Comparison of ENCODE assay signal across 9 cellular contexts in genomic region chr2:218780851-218781690, GRCh38. TPM values are rescaled to one million over a fixed set of nuclear protein-coding genes. Genes with fewer than 3 reads are reported as not detected.
DNase-seq lines count a peak whose midpoint lies in the region; ATAC-seq and TF ChIP-seq lines count a peak whose summit lies in the region.
"Had no signal": no experiment of that assay in that cellular context is flagged by ENCODE, and none has a peak within 500 bp of the region (broad histone marks: within the 10 kb centered on the region; RNA-seq: fewer than 3 reads in every experiment).

No MANE protein-coding gene starts in this region.

- H3K79me2 ChIP-seq in mesendoderm (ENCODE audit: control insufficient read depth, insufficient read depth, low read length) = no peaks in the 10 kb centered on the region

- H3K9me3 ChIP-seq in thoracic aorta = no peaks in the 10 kb centered on the region

- DNase-seq in NCI-H1092 treated with DMSO at 0.1 percent for 48 hours (lab: John Stamatoyannopoulos, UW) = peak; percentile 1
- DNase-seq in NCI-H1092 (lab: John Stamatoyannopoulos, UW) = no peak
- no peak for DNase-seq in dorsolateral prefrontal cortex
- DNase-seq in mesendoderm = no peak
- DNase-seq in thoracic aorta (ENCODE audit: low spot score) = no peak
- DNase-seq in NCI-H2196 treated with DMSO at 0.1 percent for 48 hours (lab: John Stamatoyannopoulos, UW; ENCODE audit: unreplicated experiment) = no peak
- no peak for DNase-seq in G401 (ENCODE audit: low spot score)
- no peak for DNase-seq in NCI-H226
- DNase-seq: NK-92 treated with Interleukin-12 subunit alpha and Interleukin-12 subunit beta, amount 100 ng/mL, for 24 hours had no signal

- H3K4me2 ChIP-seq in mesendoderm (ENCODE audit: low read length) = peak overlapping the region; percentile 98

- no peak overlapping the region for H4K5ac ChIP-seq in mesendoderm (ENCODE audit: low read length)

- H3K18ac ChIP-seq in mesendoderm (ENCODE audit: low read length) = peak overlapping the region; percentile 98

- H3K56ac ChIP-seq in mesendoderm (ENCODE audit: low read length) = peak overlapping the region; percentile 97

- no peak overlapping the region for H2BK5ac ChIP-seq in mesendoderm (ENCODE audit: low read length)

- H3K27me3 ChIP-seq in dorsolateral prefrontal cortex (peaks cover 0 to 15% (median 0%) of the 10 kb centered on the region in 45 donors), mesendoderm (ENCODE audit: insufficient read depth, low read length, poor library complexity) (no peaks in the 10 kb centered on the region), thoracic aorta (replicated peaks; ENCODE audit: insufficient read depth) (no peaks in the 10 kb centered on the region)

- no peak overlapping the region for H2AK5ac ChIP-seq in mesendoderm (ENCODE audit: low read length)

- in situ Hi-C loops in G401 (cut with HindIII; ENCODE audit: low sequenced_read_pairs) = no loop called here

- H3K36me3 ChIP-seq in mesendoderm (ENCODE audit: control insufficient read depth, insufficient read depth, low read length) (no peaks in the 10 kb centered on the region), thoracic aorta (no peaks in the 10 kb centered on the region)

- no peak overlapping the region for H3K4ac ChIP-seq in mesendoderm (ENCODE audit: low read depth, low read length)

- peak overlapping the region; percentile 50 to 90 (median 77) for H3K4me3 ChIP-seq in dorsolateral prefrontal cortex
- H3K4me3 ChIP-seq in mesendoderm (ENCODE audit: low read length) = no peak overlapping the region
- peak overlapping the region; percentile 91 for H3K4me3 ChIP-seq in thoracic aorta

- H2BK120ac ChIP-seq in mesendoderm (ENCODE audit: low read depth, low read length) = no peak overlapping the region

- no peaks in the 10 kb centered on the region for H3K79me1 ChIP-seq in mesendoderm (ENCODE audit: low read length)

- peaks cover 6% of the 10 kb centered on the region for H3K4me1 ChIP-seq in mesendoderm (ENCODE audit: control insufficient read depth, low read depth, low read length)
- peaks cover 2 to 30% of the 10 kb centered on the region in 2 donors for H3K4me1 ChIP-seq in thoracic aorta (ENCODE audit: control insufficient read depth in 1 of 2, low read depth in 2 of 2)

- TF ChIP-seq CTCF in dorsolateral prefrontal cortex (IDR thresholded peaks at IDR 0.05 in 54 of 56, conservative IDR thresholded peaks at IDR 0.05 in 2 of 56; ENCODE audit: low read depth in 1 of 56, partially characterized antibody in 56 of 56) = peak in 1 of 56 donors; percentile 8
- TF ChIP-seq CTCF in thoracic aorta (IDR thresholded peaks at IDR 0.05) = no peak

- WGBS in mesendoderm (ENCODE audit: extremely low coverage, insufficient coverage, low lambda C conversion rate) = no CpG with 5 or more reads among the region's 15 CpGs

- H3K9ac ChIP-seq in mesendoderm (ENCODE audit: low read length) = peak overlapping the region; percentile 89

- H4K8ac ChIP-seq in mesendoderm (ENCODE audit: low read depth, low read length) = no peak overlapping the region

- intact Hi-C loops in dorsolateral prefrontal cortex (cut with DNase I) = loop anchor here (5.0 kb wide), 2 partner anchors 49 to 69 kb away; partner anchors contain the start of gene TTLL4 (in 1 of the 2)

- H3K23ac ChIP-seq in mesendoderm (ENCODE audit: low read length) = no peak overlapping the region

- no peak for ATAC-seq in thoracic aorta (ENCODE audit: insufficient number of reproducible peaks, low FRiP score, low read depth)

- peak overlapping the region; percentile 9 to 96 (median 90) for H3K27ac ChIP-seq in dorsolateral prefrontal cortex
- H3K27ac ChIP-seq in mesendoderm (ENCODE audit: low read depth, low read length) = no peak overlapping the region
- peak overlapping the region; percentile 85 to 93 for H3K27ac ChIP-seq in thoracic aorta

- no peak overlapping the region for H2BK15ac ChIP-seq in mesendoderm (replicated peaks; ENCODE audit: low read depth)

RNA-seq across cellular contexts. Expression of gene CYP27A1, which starts 0.9 kb away (rescaled TPM):
- total RNA-seq in dorsolateral prefrontal cortex = 100 to 1,000 TPM in 1 of 120 experiments, 10 to 100 TPM in 119; 12.4 to 139 (median 33.9) TPM
- 1.2 TPM for polyA plus RNA-seq in mesendoderm (2013, experiment 1 of 2)
- 1.1 TPM for polyA plus RNA-seq in mesendoderm (2013, experiment 2 of 2)
- 10 to 100 TPM; 31.6 to 37.8 TPM for total RNA-seq in thoracic aorta
- not detected in 2 replicates for total RNA-seq in G401 (2014; rRNA removed; shearing (Covaris generic))

RNA-seq across cellular contexts. Expression of gene PRKAG3, which starts 50.5 kb away (rescaled TPM):
- total RNA-seq in dorsolateral prefrontal cortex = under 1 TPM in 2 of 120 experiments, not detected in 118; 0.44 to 0.60 TPM
- not detected for polyA plus RNA-seq in mesendoderm (2013, experiment 1 of 2)
- not detected for polyA plus RNA-seq in mesendoderm (2013, experiment 2 of 2)
- under 1 TPM in 1 of 2 donors, not detected in 1; 0.28 TPM for total RNA-seq in thoracic aorta
- not detected in 2 replicates for total RNA-seq in G401 (2014; rRNA removed; shearing (Covaris generic))

Comparison
In these comparisons a context has a peak if more than half of its experiments do, and no peak if none do; other contexts are left out.
1. RNA of gene CYP27A1, which starts 0.9 kb away (total RNA-seq): 31.6 to 37.8 TPM in thoracic aorta and 12.4 to 139 TPM in dorsolateral prefrontal cortex; not detected in G401; every median in the first group is over 10 times any median in the second.